In the genomic region with DNA sequence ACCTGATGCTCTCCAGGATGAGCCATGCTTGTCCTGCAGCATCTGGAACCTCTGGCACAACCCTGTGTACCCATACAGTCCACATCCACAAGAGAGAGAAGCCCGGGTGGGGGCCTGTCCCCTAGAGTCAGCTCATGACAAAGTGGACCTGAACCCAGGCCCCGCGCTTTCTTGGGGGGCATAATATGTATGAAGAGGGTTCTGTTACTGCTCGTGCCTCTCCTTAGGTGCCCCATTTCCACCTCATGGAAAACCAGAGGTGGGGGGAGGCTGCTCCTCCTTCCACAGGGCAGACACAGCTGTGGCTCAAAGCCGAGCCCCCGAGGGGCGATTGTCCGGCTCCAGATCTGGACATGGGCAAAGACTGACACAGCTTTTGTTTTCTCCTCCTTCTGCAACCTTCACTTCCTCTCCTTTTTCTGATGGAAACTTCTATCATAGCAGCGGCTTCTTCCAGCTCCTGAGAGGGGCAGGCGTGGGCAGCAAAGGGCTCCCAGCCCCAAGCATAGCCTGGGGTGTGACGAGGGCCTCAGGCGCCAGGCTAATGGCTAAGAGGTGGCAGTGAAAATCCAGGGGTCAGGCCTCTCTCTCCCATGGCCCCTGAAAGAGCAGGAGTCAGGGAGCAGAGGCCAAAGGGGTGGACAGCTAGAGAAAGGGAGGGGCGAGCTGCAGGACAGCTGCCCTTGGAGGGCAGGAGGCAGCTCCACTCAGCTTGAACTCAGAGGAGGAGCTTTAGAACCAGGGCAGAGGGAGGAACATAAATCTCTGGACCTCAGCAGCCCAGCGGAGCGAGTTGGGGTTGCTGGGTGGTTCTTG, we compare ENCODE assay signal across 12 cellular contexts.
DNase-seq lines count a peak whose midpoint lies in the region; ATAC-seq and TF ChIP-seq lines count a peak whose summit lies in the region.
"Had no signal": no experiment of that assay in that cellular context is flagged by ENCODE, and none has a peak within 500 bp of the region (broad histone marks: within the 10 kb centered on the region; RNA-seq: fewer than 3 reads in every experiment).

No MANE protein-coding gene starts in this region.

- DNase-seq in PC-9 = peak in 1 of 2 experiments; percentile 67
- no peak for DNase-seq in suprapubic skin (ENCODE audit: low spot score in 2 of 2)
- no peak for DNase-seq in WERI-Rb-1
- no peak for DNase-seq in dermis blood vessel endothelial cell
- no peak for DNase-seq in NCI-H1105 treated with DMSO at 0.1 percent for 48 hours (lab: John Stamatoyannopoulos, UW)
- DNase-seq: CD8-positive, alpha-beta memory T cell; H9; NCI-H1930; T-helper 9 cell had no signal

- CTCF ChIA-PET in PC-9 (lab: Charles Lee) = interaction anchor here (0.5 to 1.2 kb wide), 6 partner anchors 11 to 123 kb away, joined by 3 to 9 read pairs (median 3); no protein-coding TSS in a partner anchor

- peak overlapping the region; percentile 34; the same call in 1 of the 2 replicates for H3K4me3 ChIP-seq in PC-9
- H3K4me3 ChIP-seq in gastroesophageal sphincter = no peak overlapping the region
- no peak overlapping the region for H3K4me3 ChIP-seq in muscle layer of duodenum (ENCODE audit: low read depth in 1 of 2, low read length in 2 of 2)
- H3K4me3 ChIP-seq in suprapubic skin = no peak overlapping the region
- H3K4me3 ChIP-seq in WERI-Rb-1 (ENCODE audit: low read depth, low read length) = no peak overlapping the region

- H3K27me3 ChIP-seq in PC-9 (ENCODE audit: insufficient read depth, low read depth) (no peaks in the 10 kb centered on the region), gastroesophageal sphincter (no peaks in the 10 kb centered on the region), muscle layer of duodenum (ENCODE audit: low read depth, low read length) (no peaks in the 10 kb centered on the region), suprapubic skin (no peaks in the 10 kb centered on the region), WERI-Rb-1 (ENCODE audit: insufficient read depth, low read depth, severe bottlenecking) (no peaks in the 10 kb centered on the region)

- H4K20me1 ChIP-seq in PC-9 (ENCODE audit: insufficient read depth) = no peaks in the 10 kb centered on the region

- WGBS in gastroesophageal sphincter (ENCODE audit: low coverage in 1 of 2), 2 donors = 56 to 81% methylated on average over 3 to 5 of the region's 15 CpGs
- WGBS in suprapubic skin = 76% methylated on average over 13 of the region's 15 CpGs

- H3K9me2 ChIP-seq in PC-9 (ENCODE audit: insufficient read depth) = no peaks in the 10 kb centered on the region

- intact Hi-C loops in PC-9 (cut with micrococcal nuclease; ENCODE audit: unreplicated experiment) = loop anchor here (1.0 to 5.0 kb wide), 7 partner anchors 16 to 1139 kb away; partner anchors contain the start of gene ZFP36L2

- H2AFZ ChIP-seq in PC-9 = no peak overlapping the region

- ATAC-seq in gastroesophageal sphincter = peak; percentile 20
- no peak for ATAC-seq in HG02571 (IDR thresholded peaks at IDR 0.05; ENCODE audit: unreplicated experiment)

- H3K36me3 ChIP-seq in PC-9 (ENCODE audit: low read depth) = no peaks in the 10 kb centered on the region
- no peaks in the 10 kb centered on the region for H3K36me3 ChIP-seq in gastroesophageal sphincter
- no peaks in the 10 kb centered on the region for H3K36me3 ChIP-seq in muscle layer of duodenum (ENCODE audit: control insufficient read depth in 1 of 2, insufficient read depth in 2 of 2, low read length in 2 of 2)
- H3K36me3 ChIP-seq in suprapubic skin = no peaks in the 10 kb centered on the region
- no peaks in the 10 kb centered on the region for H3K36me3 ChIP-seq in WERI-Rb-1

- TF ChIP-seq EP300 in gastroesophageal sphincter (IDR thresholded peaks at IDR 0.05) = no peak
- TF ChIP-seq EP300 in suprapubic skin (IDR thresholded peaks at IDR 0.05) = no peak

- POLR2A ChIA-PET in PC-9 (lab: Charles Lee; ENCODE audit: unreplicated experiment) = interaction anchor here (0.5 to 0.6 kb wide), 4 partner anchors 34 to 867 kb away, joined by 3 to 16 read pairs (median 5); no protein-coding TSS in a partner anchor

- H3K9me3 ChIP-seq in PC-9 (ENCODE audit: insufficient read depth, low read depth) = no peaks in the 10 kb centered on the region
- no peaks in the 10 kb centered on the region for H3K9me3 ChIP-seq in gastroesophageal sphincter
- H3K9me3 ChIP-seq in muscle layer of duodenum (ENCODE audit: control insufficient read depth in 1 of 2, low read length in 2 of 2) = no peaks in the 10 kb centered on the region
- no peaks in the 10 kb centered on the region for H3K9me3 ChIP-seq in suprapubic skin
- no peaks in the 10 kb centered on the region for H3K9me3 ChIP-seq in WERI-Rb-1 (ENCODE audit: severe bottlenecking)

- BruUV-seq in PC-9 (replicated peaks; lab: Mats Ljungman, UMichigan) = no TSS peak

- peaks cover 28% of the 10 kb centered on the region for H3K79me2 ChIP-seq in PC-9 (ENCODE audit: low read depth)

- no peak for TF ChIP-seq CTCF in PC-9 (conservative IDR thresholded peaks at IDR 0.05)
- TF ChIP-seq CTCF in gastroesophageal sphincter (IDR thresholded peaks at IDR 0.05) = no peak
- no peak for TF ChIP-seq CTCF in suprapubic skin (IDR thresholded peaks at IDR 0.05)
- TF ChIP-seq CTCF in WERI-Rb-1 (IDR thresholded peaks at IDR 0.05; ENCODE audit: low read depth, low read length) = no peak

- H3K27ac ChIP-seq in PC-9 = peak overlapping the region; percentile 93
- H3K27ac ChIP-seq in gastroesophageal sphincter = peak overlapping the region in 3 of 4 donors; percentile 53 to 80 (median 73)
- H3K27ac ChIP-seq in muscle layer of duodenum (ENCODE audit: low read length) = peak overlapping the region; percentile 41
- peak overlapping the region; percentile 61 for H3K27ac ChIP-seq in suprapubic skin
- no peak overlapping the region for H3K27ac ChIP-seq in WERI-Rb-1

- TF ChIP-seq POLR2A in gastroesophageal sphincter (IDR thresholded peaks at IDR 0.05) (no peak), suprapubic skin (IDR thresholded peaks at IDR 0.05) (no peak)

- peaks cover 68% of the 10 kb centered on the region for H3F3A ChIP-seq in PC-9 (ENCODE audit: insufficient read depth, low read depth)

- peak overlapping the region; percentile 74 for H3K4me2 ChIP-seq in PC-9

- peaks cover 93% of the 10 kb centered on the region for H3K4me1 ChIP-seq in PC-9 (replicated peaks; ENCODE audit: insufficient read depth)
- peaks cover 3 to 66% (median 40%) of the 10 kb centered on the region in 3 donors for H3K4me1 ChIP-seq in gastroesophageal sphincter
- peaks cover 7 to 25% of the 10 kb centered on the region in 2 donors for H3K4me1 ChIP-seq in muscle layer of duodenum (ENCODE audit: control insufficient read depth in 1 of 2, insufficient read depth in 2 of 2, low read length in 2 of 2)
- peaks cover 64% of the 10 kb centered on the region for H3K4me1 ChIP-seq in suprapubic skin
